In the genomic region with DNA sequence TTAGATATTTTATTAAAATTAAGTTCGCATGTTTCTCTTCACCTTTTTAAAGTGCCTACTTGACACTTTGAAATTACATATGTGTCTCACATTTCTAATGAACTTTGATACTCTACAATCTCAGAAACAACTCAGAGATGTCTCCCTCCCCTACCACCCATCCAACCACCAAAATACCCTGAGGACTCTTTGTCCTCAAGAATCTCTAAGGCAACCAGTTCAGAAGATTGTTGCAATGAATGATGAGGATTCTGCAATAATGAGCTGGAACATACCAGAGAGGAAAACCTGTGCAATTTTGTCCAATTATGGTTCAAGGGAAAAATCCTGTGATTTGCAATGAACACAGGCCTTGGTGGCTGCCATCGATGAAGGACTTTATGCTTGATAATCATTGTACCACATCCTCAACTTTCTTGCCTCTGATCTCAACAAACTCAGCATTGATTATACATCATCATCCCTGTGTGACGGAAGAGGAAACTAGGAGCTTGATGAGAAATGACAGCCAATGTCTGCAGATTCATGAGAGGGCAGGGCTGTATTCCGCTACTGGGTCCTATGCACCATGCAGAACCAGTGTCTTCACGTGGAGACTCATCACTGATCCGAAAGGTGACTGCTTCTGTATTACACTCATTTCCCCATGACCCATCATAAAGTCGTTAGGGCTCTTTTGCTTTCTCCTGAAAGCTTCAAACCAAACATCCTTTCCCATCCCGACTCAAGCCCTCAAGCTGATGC, we compare ENCODE assay signal across 17 cellular contexts. TPM values are rescaled to one million over a fixed set of nuclear protein-coding genes. Genes with fewer than 3 reads are reported as not detected.
DNase-seq lines count a peak whose midpoint lies in the region; ATAC-seq lines count a peak whose summit lies in the region.
"Had no signal": no experiment of that assay in that cellular context is flagged by ENCODE, and none has a peak within 500 bp of the region (broad histone marks: within the 10 kb centered on the region; RNA-seq: fewer than 3 reads in every experiment).

No MANE protein-coding gene starts in this region.

- H3K79me2 ChIP-seq in GM23248 (ENCODE audit: insufficient read depth): no peaks in the 10 kb centered on the region

- ATAC-seq in HG03135 (IDR thresholded peaks at IDR 0.05; ENCODE audit: unreplicated experiment): no peak
- ATAC-seq: T-cell had no signal

- no peaks in the 10 kb centered on the region for H3K9me3 ChIP-seq in GM23248 (ENCODE audit: low read depth)
- H3K9me3 ChIP-seq in adipocyte (ENCODE audit: control insufficient read depth, low read length): no peaks in the 10 kb centered on the region
- H3K9me3 ChIP-seq: left lung had no signal

- no peaks in the 10 kb centered on the region for H3F3A ChIP-seq in GM23248 (ENCODE audit: insufficient read depth)

- H3K9me2 ChIP-seq in GM23248 (ENCODE audit: insufficient read depth): no peaks in the 10 kb centered on the region

- H3K36me3 ChIP-seq in GM23248 (ENCODE audit: low read depth) (no peaks in the 10 kb centered on the region), adipocyte (ENCODE audit: control insufficient read depth, insufficient read depth, low read length, severe bottlenecking) (no peaks in the 10 kb centered on the region)

- H3K27me3 ChIP-seq in GM23248 (replicated peaks; ENCODE audit: insufficient read depth): no peaks in the 10 kb centered on the region; the same call in 1 of the 2 replicates
- no peaks in the 10 kb centered on the region for H3K27me3 ChIP-seq in adipocyte (replicated peaks; ENCODE audit: control insufficient read depth, insufficient read depth, low read length)
- H3K27me3 ChIP-seq: left lung had no signal

- H3K27ac ChIP-seq in GM23248: peak overlapping the region; percentile 47
- H3K27ac ChIP-seq: C4-2B, VCaP had no signal

- peaks cover 4% of the 10 kb centered on the region; the same call in 1 of the 2 replicates for H3K4me1 ChIP-seq in GM23248 (ENCODE audit: insufficient read depth)
- peaks cover 39% of the 10 kb centered on the region for H3K4me1 ChIP-seq in adipocyte (ENCODE audit: control insufficient read depth, insufficient read depth, low read length)

- H4K20me1 ChIP-seq in GM23248 (ENCODE audit: insufficient read depth): no peaks in the 10 kb centered on the region

- no peak overlapping the region for H3K9ac ChIP-seq in GM23248
- H3K9ac ChIP-seq in adipocyte (ENCODE audit: low read length): peak overlapping the region; percentile 37

- H3K4me3 ChIP-seq in GM23248: no peak overlapping the region
- H3K4me3 ChIP-seq in adipocyte (ENCODE audit: low read length): no peak overlapping the region

- no peak overlapping the region for H3K4me2 ChIP-seq in GM23248 (ENCODE audit: unreplicated experiment)

- 30 to 44% methylated on average over 8 of the region's 8 CpGs for WGBS in GM23248 (ENCODE audit: low coverage in 1 of 2, low lambda C conversion rate in 2 of 2, missing lambda C conversion rate in 2 of 2), 2 experiments

- in situ Hi-C loops in GM23248 (cut with MboI): no loop called here

- no peak overlapping the region for H2AFZ ChIP-seq in GM23248

- DNase-seq in GM23248 (peak; percentile 39), adipocyte (ENCODE audit: low read depth) (no peak), glomerular visceral epithelial cell (ENCODE audit: extremely low spot score) (peak; percentile 52), stromal cell of bone marrow (ENCODE audit: low read depth) (peak; percentile 54), DMS 273 (lab: John Stamatoyannopoulos, UW; ENCODE audit: unreplicated experiment) (no peak)
- no peak for DNase-seq in stimulated activated CD4-positive, alpha-beta T cell treated with anti-CD3 and anti-CD28 coated beads, Interleukin-1b, Interleukin-23, amount 100 ng/mL, for 48 hours
- DNase-seq: activated CD4-positive, alpha-beta memory T cell treated with anti-CD3 and anti-CD28 coated beads, Interleukin-2, amount 10 ng/mL, durations not matched to agents 7 days and 5 days; DMS53; left lung; NCI-H1105 treated with DMSO at 0.1 percent for 48 hours; retina; stimulated activated CD4-positive, alpha-beta T cell treated with anti-CD3 and anti-CD28 coated beads, Interleukin-2, amount 100 ng/mL, for 24 hours; T-cell had no signal

RNA-seq across cellular contexts. Expression of a gene that starts 1.1 kb away (rescaled TPM):
- total RNA-seq in GM23248 (2014; rRNA removed; shearing (Covaris generic)): 0.13 TPM in 1 of 2 replicates, not detected in the other
- not detected in 2 replicates for polyA plus RNA-seq in GM23248 (2016; fragmentation: Nextera tagmentation; extraction: Ambion mirVana)
- total RNA-seq: activated CD4-positive, alpha-beta memory T cell treated with anti-CD3 and anti-CD28 coated beads, Interleukin-2, amount 10 ng/mL, durations not matched to agents 7 days and 5 days had no signal

RNA-seq across cellular contexts. Expression of a gene that starts 10.4 kb away (rescaled TPM):
- total RNA-seq in GM23248 (2014; rRNA removed; shearing (Covaris generic)): not detected in 2 replicates
- not detected in 2 replicates for polyA plus RNA-seq in GM23248 (2016; fragmentation: Nextera tagmentation; extraction: Ambion mirVana)
- total RNA-seq: activated CD4-positive, alpha-beta memory T cell treated with anti-CD3 and anti-CD28 coated beads, Interleukin-2, amount 10 ng/mL, durations not matched to agents 7 days and 5 days; T-cell had no signal
- polyA plus RNA-seq: IgD-negative memory B cell had no signal

RNA-seq across cellular contexts. Expression of a gene that starts 26.8 kb away (rescaled TPM):
- total RNA-seq in GM23248 (2014; rRNA removed; shearing (Covaris generic)): 0.43 and 1.1 TPM in 2 replicates
- polyA plus RNA-seq in GM23248 (2016; fragmentation: Nextera tagmentation; extraction: Ambion mirVana): 0.29 TPM in 1 of 2 replicates, not detected in the other
- total RNA-seq: activated CD4-positive, alpha-beta memory T cell treated with anti-CD3 and anti-CD28 coated beads, Interleukin-2, amount 10 ng/mL, durations not matched to agents 7 days and 5 days; T-cell had no signal
- polyA plus RNA-seq: IgD-negative memory B cell had no signal

RNA-seq across cellular contexts. Expression of a gene that starts 44.4 kb away (rescaled TPM):
- not detected in 2 replicates for total RNA-seq in GM23248 (2014; rRNA removed; shearing (Covaris generic))
- not detected in 2 replicates for polyA plus RNA-seq in GM23248 (2016; fragmentation: Nextera tagmentation; extraction: Ambion mirVana)
- total RNA-seq: activated CD4-positive, alpha-beta memory T cell treated with anti-CD3 and anti-CD28 coated beads, Interleukin-2, amount 10 ng/mL, durations not matched to agents 7 days and 5 days had no signal
- polyA plus RNA-seq: IgD-negative memory B cell had no signal

RNA-seq across cellular contexts. Expression of a gene that starts 57.4 kb away (rescaled TPM):
- total RNA-seq in GM23248 (2014; rRNA removed; shearing (Covaris generic)): 2.1 and 8.0 TPM in 2 replicates
- 5.6 and 7.7 TPM in 2 replicates for polyA plus RNA-seq in GM23248 (2016; fragmentation: Nextera tagmentation; extraction: Ambion mirVana)

Comparison
In these comparisons a context has a peak if more than half of its experiments do, and no peak if none do; other contexts are left out.
1. DNase-seq: peak in GM23248 (single experiment), glomerular visceral epithelial cell (single experiment) and stromal cell of bone marrow (single experiment); none in adipocyte (single experiment), DMS 273 (single experiment) and stimulated activated CD4-positive, alpha-beta T cell treated with anti-CD3 and anti-CD28 coated beads, Interleukin-1b, Interleukin-23, amount 100 ng/mL, for 48 hours (single experiment).